In genomic region chr14:71196921-71197320, GRCh38 we compare ENCODE assay signal across 28 cellular contexts.
"Had no signal": no experiment of that assay in that cellular context is flagged by ENCODE, and none has a peak within 500 bp of the region (broad histone marks: within the 10 kb centered on the region; RNA-seq: fewer than 3 reads in every experiment).

No MANE protein-coding gene starts in this region.

- H3K27ac Mint-ChIP-seq: naive thymus-derived CD4-positive, alpha-beta T cell; natural killer cell; nephron; stimulated activated naive B cell treated with anti-CD40 and anti-IgM and Interleukin-4, amounts not matched to agents 10 μg/mL and 1 μg/mL and 100 μg/mL, for 72 hours; stimulated activated naive CD8-positive, alpha-beta T cell treated with anti-CD3 and anti-CD28 coated beads, Interleukin-15, Interleukin-2, amounts not matched to agents 100 ng/mL and 50 ng/mL, for 24 hours had no signal

- H3K27ac ChIP-seq: neural progenitor cell, ovary, parathyroid adenoma, prostate gland, right atrium auricular region, right lobe of liver, sigmoid colon, stomach, thoracic aorta, thyroid gland, tibial nerve, upper lobe of left lung, uterus had no signal

- H3K79me2 ChIP-seq: parathyroid adenoma had no signal

- H3K9me3 Mint-ChIP-seq: natural killer cell; nephron; neural progenitor cell; stimulated activated effector memory CD8-positive, alpha-beta T cell treated with anti-CD3 and anti-CD28 coated beads, Interleukin-12 subunit alpha, Interleukin-12 subunit beta, amount 100 ng/mL, for 72 hours; stimulated activated naive B cell treated with anti-CD40 and anti-IgM and Interleukin-4, amounts not matched to agents 10 μg/mL and 1 μg/mL and 100 μg/mL, for 72 hours; stimulated activated naive CD8-positive, alpha-beta T cell treated with anti-CD3 and anti-CD28 coated beads, Interleukin-15, Interleukin-2, amounts not matched to agents 100 ng/mL and 50 ng/mL, for 24 hours had no signal

- H3K9ac ChIP-seq: neural progenitor cell, parathyroid adenoma had no signal

- H3K36me3 Mint-ChIP-seq: naive thymus-derived CD4-positive, alpha-beta T cell; natural killer cell; neural progenitor cell; stimulated activated effector memory CD8-positive, alpha-beta T cell treated with anti-CD3 and anti-CD28 coated beads, Interleukin-12 subunit alpha, Interleukin-12 subunit beta, amount 100 ng/mL, for 72 hours; stimulated activated naive B cell treated with anti-CD40 and anti-IgM and Interleukin-4, amounts not matched to agents 10 μg/mL and 1 μg/mL and 100 μg/mL, for 72 hours had no signal

- H3K4me3 ChIP-seq: neural progenitor cell, ovary, prostate gland, right atrium auricular region, right lobe of liver, sigmoid colon, stomach, thoracic aorta, thyroid gland, tibial nerve, upper lobe of left lung, uterus had no signal

- DNase-seq: naive thymus-derived CD4-positive, alpha-beta T cell; natural killer cell; occipital lobe; ovary; retina; right lobe of liver; sigmoid colon; small intestine; stimulated activated CD4-positive, alpha-beta T cell treated with anti-CD3 and anti-CD28 coated beads, Interleukin-15, amount 100 ng/mL, for 24 hours; stimulated activated CD4-positive, alpha-beta T cell treated with anti-CD3 and anti-CD28 coated beads, Interleukin-2, amount 100 ng/mL, for 24 hours; stimulated activated CD4-positive, alpha-beta T cell treated with anti-CD3 and anti-CD28 coated beads, Interleukin-2, amount 100 ng/mL, for 48 hours; stimulated activated CD4-positive, alpha-beta T cell treated with anti-CD3 and anti-CD28 coated beads, Interleukin-4, amount 100 ng/mL, for 24 hours; stimulated activated naive B cell treated with anti-CD40 and anti-IgM and Interleukin-4, amounts not matched to agents 10 μg/mL and 1 μg/mL and 100 μg/mL, for 72 hours; stimulated activated naive CD4-positive, alpha-beta T cell treated with Interleukin-2 at 50 U/mL for 16 hours; stomach; thyroid gland; trophoblast cell; upper lobe of left lung; uterus had no signal

- FAIRE-seq: small intestine had no signal

- H2AFZ ChIP-seq: neural progenitor cell, parathyroid adenoma had no signal

- H3K4me2 ChIP-seq: neural progenitor cell had no signal

- H3K4me1 ChIP-seq: parathyroid adenoma, prostate gland, right atrium auricular region, right lobe of liver, sigmoid colon, stomach, thyroid gland, tibial nerve, upper lobe of left lung, uterus had no signal

- H3K4me1 Mint-ChIP-seq: natural killer cell; nephron; stimulated activated naive B cell treated with anti-CD40 and anti-IgM and Interleukin-4, amounts not matched to agents 10 μg/mL and 1 μg/mL and 100 μg/mL, for 72 hours had no signal

- H3K9me3 ChIP-seq: ovary, prostate gland, right atrium auricular region, right lobe of liver, sigmoid colon, stomach, thoracic aorta, thyroid gland, tibial nerve, upper lobe of left lung, uterus had no signal

- ATAC-seq: naive thymus-derived CD4-positive, alpha-beta T cell; natural killer cell; right lobe of liver; stimulated activated effector memory CD8-positive, alpha-beta T cell treated with anti-CD3 and anti-CD28 coated beads, Interleukin-12 subunit alpha, Interleukin-12 subunit beta, amount 100 ng/mL, for 72 hours; stimulated activated naive B cell treated with anti-CD40 and anti-IgM and Interleukin-4, amounts not matched to agents 10 μg/mL and 1 μg/mL and 100 μg/mL, for 72 hours had no signal

- H3K36me3 ChIP-seq: neural progenitor cell, ovary, prostate gland, right atrium auricular region, right lobe of liver, sigmoid colon, stomach, thoracic aorta, thyroid gland, tibial nerve, upper lobe of left lung, uterus had no signal

- H3K4me3 Mint-ChIP-seq: naive thymus-derived CD4-positive, alpha-beta T cell; natural killer cell; nephron; neural progenitor cell; stimulated activated effector memory CD8-positive, alpha-beta T cell treated with anti-CD3 and anti-CD28 coated beads, Interleukin-12 subunit alpha, Interleukin-12 subunit beta, amount 100 ng/mL, for 72 hours; stimulated activated naive B cell treated with anti-CD40 and anti-IgM and Interleukin-4, amounts not matched to agents 10 μg/mL and 1 μg/mL and 100 μg/mL, for 72 hours; stimulated activated naive CD8-positive, alpha-beta T cell treated with anti-CD3 and anti-CD28 coated beads, Interleukin-15, Interleukin-2, amounts not matched to agents 100 ng/mL and 50 ng/mL, for 24 hours had no signal

- H3K27me3 ChIP-seq: neural progenitor cell, ovary, right atrium auricular region, right lobe of liver, sigmoid colon, stomach, thyroid gland, tibial nerve, upper lobe of left lung, uterus had no signal
